ENCODE assay signal across 9 cellular contexts in genomic region chr14:33307691-33308369, GRCh38.
A peak's percentile ranks its signal among the peaks of the same experiment; 100 is the strongest.
DNase-seq lines count a peak whose midpoint lies in the region; ATAC-seq and TF ChIP-seq lines count a peak whose summit lies in the region.
"Had no signal": no experiment of that assay in that cellular context is flagged by ENCODE, and none has a peak within 500 bp of the region (broad histone marks: within the 10 kb centered on the region; RNA-seq: fewer than 3 reads in every experiment).

No MANE protein-coding gene starts in this region.

- H3K27me3 Mint-ChIP-seq in chondrocyte (ENCODE audit: low read depth) = no peaks in the 10 kb centered on the region
- H3K27me3 Mint-ChIP-seq: naive B cell had no signal

- H3K4me3 Mint-ChIP-seq in chondrocyte (ENCODE audit: unreplicated experiment) = no peak overlapping the region
- H3K4me3 Mint-ChIP-seq: naive B cell had no signal

- peak; percentile 54 for DNase-seq in AG09309 (ENCODE audit: low read depth)
- DNase-seq in NCI-H128 (lab: John Stamatoyannopoulos, UW; ENCODE audit: unreplicated experiment) = peak; percentile 57
- DNase-seq in astrocyte of the spinal cord (ENCODE audit: low read depth, low spot score) = peak; percentile 86
- peak in 1 of 2 donors; percentile 49 for DNase-seq in left lung
- no peak for DNase-seq in LoVo (ENCODE audit: low spot score)
- no peak for DNase-seq in vagina (ENCODE audit: extremely low spot score in 2 of 2)
- DNase-seq in ecto neural progenitor cell (ENCODE audit: low spot score) = no peak
- no peak for DNase-seq in chondrocyte (ENCODE audit: low spot score)
- DNase-seq: naive B cell had no signal

- in situ Hi-C loops in astrocyte of the spinal cord (cut with HindIII; ENCODE audit: low sequenced_read_pairs) = no loop called here

- H3K27ac Mint-ChIP-seq in chondrocyte (ENCODE audit: unreplicated experiment) = no peak overlapping the region
- H3K27ac Mint-ChIP-seq: naive B cell had no signal

- no peaks in the 10 kb centered on the region for H3K9me3 Mint-ChIP-seq in chondrocyte (ENCODE audit: low read depth)

- H3K4me3 ChIP-seq in AG09309 (ENCODE audit: control insufficient read depth, low read depth, low read length) = no peak overlapping the region
- H3K4me3 ChIP-seq in astrocyte of the spinal cord (ENCODE audit: low read depth, low read length) = no peak overlapping the region
- H3K4me3 ChIP-seq in left lung = no peak overlapping the region
- H3K4me3 ChIP-seq in vagina = no peak overlapping the region

- intact Hi-C loops in left lung (cut with DNase I) (no loop called here), vagina (cut with DNase I) (no loop called here)

- no peaks in the 10 kb centered on the region for H3K36me3 ChIP-seq in left lung
- no peaks in the 10 kb centered on the region for H3K36me3 ChIP-seq in vagina

- H3K27me3 ChIP-seq in left lung = no peaks in the 10 kb centered on the region
- H3K27me3 ChIP-seq in vagina = no peaks in the 10 kb centered on the region

- H3K4me1 ChIP-seq in left lung (peaks cover 0 to 3% of the 10 kb centered on the region in 2 donors), vagina (no peaks in the 10 kb centered on the region)

- H3K9me3 ChIP-seq in left lung = no peaks in the 10 kb centered on the region
- H3K9me3 ChIP-seq in vagina = no peaks in the 10 kb centered on the region

- ATAC-seq in left lung = peak; percentile 76

- H3K36me3 Mint-ChIP-seq in chondrocyte (ENCODE audit: low read depth) = no peaks in the 10 kb centered on the region
- H3K36me3 Mint-ChIP-seq: naive B cell had no signal

- no peaks in the 10 kb centered on the region for H3K4me1 Mint-ChIP-seq in chondrocyte (ENCODE audit: low read depth)
- H3K4me1 Mint-ChIP-seq: naive B cell had no signal

- H3K27ac ChIP-seq in left lung (no peak overlapping the region), vagina (no peak overlapping the region)

- no peak for TF ChIP-seq POLR2A in vagina (IDR thresholded peaks at IDR 0.05)

- TF ChIP-seq CTCF in AG09309 (IDR thresholded peaks at IDR 0.05; ENCODE audit: control insufficient read depth, insufficient read depth, low read depth, low read length, missing control alignments) (no peak), astrocyte of the spinal cord (IDR thresholded peaks at IDR 0.05; ENCODE audit: low read depth, low read length) (no peak), left lung (IDR thresholded peaks at IDR 0.05) (no peak), vagina (IDR thresholded peaks at IDR 0.05) (no peak), chondrocyte (IDR thresholded peaks at IDR 0.05) (no peak)

Comparison
In these comparisons a context has a peak if more than half of its experiments do, and no peak if none do; other contexts are left out.
1. DNase-seq: peak in AG09309 (single experiment), NCI-H128 (single experiment) and astrocyte of the spinal cord (single experiment); none in LoVo (single experiment), vagina (0 of 2), ecto neural progenitor cell (single experiment) and chondrocyte (single experiment).